Comparison of ENCODE assay signal across 26 cellular contexts in the genomic region with DNA sequence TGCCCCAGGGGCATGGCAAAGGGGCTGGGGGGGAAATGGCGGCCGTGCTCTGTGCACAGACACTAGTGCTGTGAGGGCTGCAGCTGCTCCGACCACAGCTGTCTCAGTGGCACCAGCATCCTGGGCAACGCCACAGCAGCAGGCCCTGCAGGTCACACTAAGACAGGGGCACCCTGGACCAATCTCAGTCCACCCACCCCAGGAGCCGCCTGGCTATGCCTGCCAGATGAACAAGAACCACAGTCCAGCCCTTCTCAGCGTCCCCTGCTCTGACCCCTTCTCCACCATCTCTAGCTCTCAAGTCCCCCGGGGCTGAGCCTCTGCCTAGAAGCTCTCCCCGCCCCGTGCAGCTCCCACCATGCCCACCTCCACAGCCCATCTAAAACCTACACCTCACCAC. TPM values are rescaled to one million over a fixed set of nuclear protein-coding genes. Genes with fewer than 3 reads are reported as not detected.
DNase-seq lines count a peak whose midpoint lies in the region; ATAC-seq and TF ChIP-seq lines count a peak whose summit lies in the region.
"Had no signal": no experiment of that assay in that cellular context is flagged by ENCODE, and none has a peak within 500 bp of the region (broad histone marks: within the 10 kb centered on the region; RNA-seq: fewer than 3 reads in every experiment).

No MANE protein-coding gene starts in this region.

- no peak overlapping the region for H3K4me2 ChIP-seq in neural progenitor cell
- H3K4me2 ChIP-seq: PC-9 had no signal

- CTCF ChIA-PET in activated CD8-positive, alpha-beta T cell treated with anti-CD3 and anti-CD28 coated beads, Interleukin-2, amount 10 ng/mL, durations not matched to agents 7 days and 5 days (lab: Charles Lee) = interaction anchor here (1.2 kb wide), 1 partner anchor 25 kb away, joined by 3 read pairs; no protein-coding TSS in a partner anchor
- CTCF ChIA-PET in activated CD8-positive, alpha-beta T cell treated with anti-CD3 and anti-CD28 coated beads for 36 hours (lab: Charles Lee) = interaction anchor here (0.7 to 2.1 kb wide), 3 partner anchors 9 to 79 kb away, joined by 3 to 4 read pairs (median 3); a partner anchor contains a TSS

- peaks cover 5% of the 10 kb centered on the region for H4K20me1 ChIP-seq in neural progenitor cell (ENCODE audit: low read depth)

- H3K4me3 ChIP-seq in neural progenitor cell = no peak overlapping the region
- H3K4me3 ChIP-seq: PC-9 had no signal

- H3K4me1 ChIP-seq in neural progenitor cell = no peaks in the 10 kb centered on the region

- H3K4me3 Mint-ChIP-seq in activated CD8-positive, alpha-beta T cell treated with anti-CD3 and anti-CD28 coated beads, Interleukin-2, amount 10 ng/mL, durations not matched to agents 7 days and 5 days = no peak overlapping the region
- H3K4me3 Mint-ChIP-seq in activated CD8-positive, alpha-beta T cell treated with anti-CD3 and anti-CD28 coated beads for 36 hours = no peak overlapping the region
- H3K4me3 Mint-ChIP-seq in T-helper 17 cell = no peak overlapping the region
- no peak overlapping the region for H3K4me3 Mint-ChIP-seq in glutamatergic neuron (ENCODE audit: unreplicated experiment)
- H3K4me3 Mint-ChIP-seq in stimulated activated effector memory CD8-positive, alpha-beta T cell treated with anti-CD3 and anti-CD28 coated beads, Interleukin-12 subunit alpha, Interleukin-12 subunit beta, amount 100 ng/mL, for 72 hours = no peak overlapping the region
- no peak overlapping the region for H3K4me3 Mint-ChIP-seq in neural progenitor cell
- H3K4me3 Mint-ChIP-seq: CD8-positive, alpha-beta T cell; HFFc6 had no signal

- no peak for TF ChIP-seq CTCF in activated CD8-positive, alpha-beta T cell treated with anti-CD3 and anti-CD28 coated beads for 36 hours (IDR thresholded peaks at IDR 0.05)
- no peak for TF ChIP-seq CTCF in glutamatergic neuron (IDR thresholded peaks at IDR 0.05; ENCODE audit: partially characterized antibody, unreplicated experiment)
- no peak for TF ChIP-seq CTCF in neural progenitor cell (IDR thresholded peaks at IDR 0.05)

- H2AFZ ChIP-seq in neural progenitor cell (replicated peaks) = no peak overlapping the region
- H2AFZ ChIP-seq: PC-9 had no signal

- peak overlapping the region; percentile 39 for H3K27ac Mint-ChIP-seq in activated CD8-positive, alpha-beta T cell treated with anti-CD3 and anti-CD28 coated beads, Interleukin-2, amount 10 ng/mL, durations not matched to agents 7 days and 5 days
- no peak overlapping the region for H3K27ac Mint-ChIP-seq in activated CD8-positive, alpha-beta T cell treated with anti-CD3 and anti-CD28 coated beads for 36 hours
- peak overlapping the region; percentile 47 for H3K27ac Mint-ChIP-seq in T-helper 17 cell
- no peak overlapping the region for H3K27ac Mint-ChIP-seq in glutamatergic neuron (ENCODE audit: unreplicated experiment)
- peak overlapping the region; percentile 85 for H3K27ac Mint-ChIP-seq in stimulated activated effector memory CD8-positive, alpha-beta T cell treated with anti-CD3 and anti-CD28 coated beads, Interleukin-12 subunit alpha, Interleukin-12 subunit beta, amount 100 ng/mL, for 72 hours
- H3K27ac Mint-ChIP-seq in neural progenitor cell = no peak overlapping the region
- H3K27ac Mint-ChIP-seq: CD8-positive, alpha-beta T cell; HFFc6 had no signal

- POLR2A ChIA-PET in activated CD8-positive, alpha-beta T cell treated with anti-CD3 and anti-CD28 coated beads, Interleukin-2, amount 10 ng/mL, durations not matched to agents 7 days and 5 days (lab: Charles Lee) = no interaction called here
- POLR2A ChIA-PET in activated CD8-positive, alpha-beta T cell treated with anti-CD3 and anti-CD28 coated beads for 36 hours (lab: Charles Lee) = no interaction called here

- ATAC-seq in activated CD8-positive, alpha-beta T cell treated with anti-CD3 and anti-CD28 coated beads, Interleukin-2, amount 10 ng/mL, durations not matched to agents 7 days and 5 days = no peak
- no peak for ATAC-seq in activated CD8-positive, alpha-beta T cell treated with anti-CD3 and anti-CD28 coated beads for 36 hours
- ATAC-seq in T-helper 17 cell = no peak
- peak; percentile 8 for ATAC-seq in stimulated activated effector memory CD8-positive, alpha-beta T cell treated with anti-CD3 and anti-CD28 coated beads, Interleukin-12 subunit alpha, Interleukin-12 subunit beta, amount 100 ng/mL, for 72 hours
- ATAC-seq in GM21423 (IDR thresholded peaks at IDR 0.05; ENCODE audit: unreplicated experiment) = no peak
- ATAC-seq: CD8-positive, alpha-beta T cell had no signal

- H3K27ac ChIP-seq in neural progenitor cell = no peak overlapping the region
- H3K27ac ChIP-seq: 22Rv1, HL-60, PC-9, RWPE1 had no signal

- no peaks in the 10 kb centered on the region for H3K9me3 Mint-ChIP-seq in activated CD8-positive, alpha-beta T cell treated with anti-CD3 and anti-CD28 coated beads, Interleukin-2, amount 10 ng/mL, durations not matched to agents 7 days and 5 days (ENCODE audit: insufficient read depth)
- H3K9me3 Mint-ChIP-seq in activated CD8-positive, alpha-beta T cell treated with anti-CD3 and anti-CD28 coated beads for 36 hours = no peaks in the 10 kb centered on the region
- H3K9me3 Mint-ChIP-seq in glutamatergic neuron (ENCODE audit: unreplicated experiment) (peaks cover 13% of the 10 kb centered on the region), neural progenitor cell (no peaks in the 10 kb centered on the region)
- no peaks in the 10 kb centered on the region for H3K9me3 Mint-ChIP-seq in stimulated activated effector memory CD8-positive, alpha-beta T cell treated with anti-CD3 and anti-CD28 coated beads, Interleukin-12 subunit alpha, Interleukin-12 subunit beta, amount 100 ng/mL, for 72 hours
- H3K9me3 Mint-ChIP-seq: CD8-positive, alpha-beta T cell; HFFc6 had no signal

- intact Hi-C loops in activated CD8-positive, alpha-beta T cell treated with anti-CD3 and anti-CD28 coated beads for 36 hours (cut with micrococcal nuclease) = no loop called here

- H3K36me3 Mint-ChIP-seq in activated CD8-positive, alpha-beta T cell treated with anti-CD3 and anti-CD28 coated beads, Interleukin-2, amount 10 ng/mL, durations not matched to agents 7 days and 5 days (ENCODE audit: low read depth) = peaks cover 31% of the 10 kb centered on the region
- peaks cover 19% of the 10 kb centered on the region for H3K36me3 Mint-ChIP-seq in activated CD8-positive, alpha-beta T cell treated with anti-CD3 and anti-CD28 coated beads for 36 hours (ENCODE audit: low read depth)
- H3K36me3 Mint-ChIP-seq in T-helper 17 cell (ENCODE audit: low read depth) (peaks cover 2% of the 10 kb centered on the region), glutamatergic neuron (ENCODE audit: unreplicated experiment) (no peaks in the 10 kb centered on the region), neural progenitor cell (peaks cover 10% of the 10 kb centered on the region)
- H3K36me3 Mint-ChIP-seq in stimulated activated effector memory CD8-positive, alpha-beta T cell treated with anti-CD3 and anti-CD28 coated beads, Interleukin-12 subunit alpha, Interleukin-12 subunit beta, amount 100 ng/mL, for 72 hours = peaks cover 69% of the 10 kb centered on the region

- H3K9me3 ChIP-seq in T-helper 17 cell (ENCODE audit: control insufficient read depth, low read length, poor library complexity, severe bottlenecking) (no peaks in the 10 kb centered on the region), neural progenitor cell (ENCODE audit: low read depth) (no peaks in the 10 kb centered on the region)

- H3F3A ChIP-seq in neural progenitor cell (ENCODE audit: low read depth) = no peaks in the 10 kb centered on the region

- H3K36me3 ChIP-seq in neural progenitor cell = no peaks in the 10 kb centered on the region

- no peak for DNase-seq in activated CD8-positive, alpha-beta T cell treated with anti-CD3 and anti-CD28 coated beads, Interleukin-2, amount 10 ng/mL, durations not matched to agents 7 days and 5 days
- DNase-seq in activated CD8-positive, alpha-beta T cell treated with anti-CD3 and anti-CD28 coated beads for 36 hours = no peak
- DNase-seq in T-helper 17 cell (no peak), glutamatergic neuron (peak; percentile 15), neural progenitor cell (ENCODE audit: low spot score) (no peak)
- DNase-seq in stimulated activated effector memory CD8-positive, alpha-beta T cell treated with anti-CD3 and anti-CD28 coated beads, Interleukin-12 subunit alpha, Interleukin-12 subunit beta, amount 100 ng/mL, for 72 hours (ENCODE audit: low spot score in 2 of 2) = no peak
- no peak for DNase-seq in stimulated activated CD8-positive, alpha-beta memory T cell treated with anti-CD3 and anti-CD28 coated beads, Interleukin-4, amount 100 ng/mL, for 48 hours
- DNase-seq: ACHN; C1 segment of cervical spinal cord; Calu3; CD8-positive, alpha-beta T cell; DMS153; HFFc6; KG1; NCI-H1092 treated with DMSO at 0.1 percent for 48 hours; NCI-H1436 treated with DMSO at 0.1 percent for 48 hours; NCI-H1930; NCI-H226; NCI-H510A treated with DMSO at 0.1 percent for 48 hours; NCI-H748 treated with DMSO at 0.1 percent for 48 hours; PC-9; SIG-M5 had no signal

- H3K79me2 ChIP-seq in neural progenitor cell (ENCODE audit: low read depth) = no peaks in the 10 kb centered on the region

- H3K4me1 Mint-ChIP-seq in activated CD8-positive, alpha-beta T cell treated with anti-CD3 and anti-CD28 coated beads, Interleukin-2, amount 10 ng/mL, durations not matched to agents 7 days and 5 days (ENCODE audit: low read depth) = no peaks in the 10 kb centered on the region
- H3K4me1 Mint-ChIP-seq in activated CD8-positive, alpha-beta T cell treated with anti-CD3 and anti-CD28 coated beads for 36 hours (ENCODE audit: low read depth) = no peaks in the 10 kb centered on the region
- H3K4me1 Mint-ChIP-seq in T-helper 17 cell (peaks cover 9% of the 10 kb centered on the region), glutamatergic neuron (ENCODE audit: low read depth, unreplicated experiment) (peaks cover 1% of the 10 kb centered on the region), neural progenitor cell (no peaks in the 10 kb centered on the region)
- H3K4me1 Mint-ChIP-seq in stimulated activated effector memory CD8-positive, alpha-beta T cell treated with anti-CD3 and anti-CD28 coated beads, Interleukin-12 subunit alpha, Interleukin-12 subunit beta, amount 100 ng/mL, for 72 hours = peaks cover 17% of the 10 kb centered on the region

- no peaks in the 10 kb centered on the region for H3K27me3 ChIP-seq in neural progenitor cell

- H3K27me3 Mint-ChIP-seq in activated CD8-positive, alpha-beta T cell treated with anti-CD3 and anti-CD28 coated beads, Interleukin-2, amount 10 ng/mL, durations not matched to agents 7 days and 5 days (ENCODE audit: low read depth) = no peaks in the 10 kb centered on the region
- no peaks in the 10 kb centered on the region for H3K27me3 Mint-ChIP-seq in activated CD8-positive, alpha-beta T cell treated with anti-CD3 and anti-CD28 coated beads for 36 hours
- H3K27me3 Mint-ChIP-seq in T-helper 17 cell (no peaks in the 10 kb centered on the region), glutamatergic neuron (ENCODE audit: unreplicated experiment) (peaks cover 9% of the 10 kb centered on the region), neural progenitor cell (ENCODE audit: insufficient read depth, low read depth) (peaks cover 9% of the 10 kb centered on the region)

- H3K9ac ChIP-seq in neural progenitor cell = no peak overlapping the region

RNA-seq across cellular contexts. Expression of a gene that starts 16.5 kb away (rescaled TPM):
- total RNA-seq in activated CD8-positive, alpha-beta T cell treated with anti-CD3 and anti-CD28 coated beads, Interleukin-2, amount 10 ng/mL, durations not matched to agents 7 days and 5 days = 10 to 100 TPM; 53.2 to 58.1 TPM
- 10 to 100 TPM; 44.8 to 47.2 TPM for total RNA-seq in activated CD8-positive, alpha-beta T cell treated with anti-CD3 and anti-CD28 coated beads for 36 hours
- total RNA-seq in T-helper 17 cell (100 to 1,000 TPM; 110 to 122 TPM), glutamatergic neuron (ENCODE audit: unreplicated experiment) (51.0 TPM), neural progenitor cell (ENCODE audit: low replicate concordance) (16.9 and 44.6 TPM in 2 replicates)

RNA-seq across cellular contexts. Expression of a gene that starts 22.7 kb away (rescaled TPM):
- total RNA-seq in activated CD8-positive, alpha-beta T cell treated with anti-CD3 and anti-CD28 coated beads, Interleukin-2, amount 10 ng/mL, durations not matched to agents 7 days and 5 days = 10 to 100 TPM; 71.4 to 75.9 TPM
- 10 to 100 TPM; 43.0 to 44.3 TPM for total RNA-seq in activated CD8-positive, alpha-beta T cell treated with anti-CD3 and anti-CD28 coated beads for 36 hours
- 100 to 1,000 TPM in 1 of 2 donors, 10 to 100 TPM in 1; 95.5 to 105 TPM for total RNA-seq in T-helper 17 cell
- 88.2 TPM for total RNA-seq in glutamatergic neuron (ENCODE audit: unreplicated experiment)
- 5.4 and 27.6 TPM in 2 replicates for total RNA-seq in neural progenitor cell (ENCODE audit: low replicate concordance)

RNA-seq across cellular contexts. Expression of a gene that starts 27.6 kb away (rescaled TPM):
- total RNA-seq in activated CD8-positive, alpha-beta T cell treated with anti-CD3 and anti-CD28 coated beads, Interleukin-2, amount 10 ng/mL, durations not matched to agents 7 days and 5 days = 10 to 100 TPM; 23.6 to 24.4 TPM
- total RNA-seq in activated CD8-positive, alpha-beta T cell treated with anti-CD3 and anti-CD28 coated beads for 36 hours = 10 to 100 TPM; 24.0 to 25.5 TPM
- total RNA-seq in T-helper 17 cell (10 to 100 TPM; 27.4 to 29.5 TPM), glutamatergic neuron (ENCODE audit: unreplicated experiment) (23.9 TPM), neural progenitor cell (ENCODE audit: low replicate concordance) (7.6 and 20.8 TPM in 2 replicates)

RNA-seq across cellular contexts. Expression of a gene that starts 33.1 kb away (rescaled TPM):
- 1 to 10 TPM; 4.8 to 5.3 TPM for total RNA-seq in activated CD8-positive, alpha-beta T cell treated with anti-CD3 and anti-CD28 coated beads, Interleukin-2, amount 10 ng/mL, durations not matched to agents 7 days and 5 days
- total RNA-seq in activated CD8-positive, alpha-beta T cell treated with anti-CD3 and anti-CD28 coated beads for 36 hours = 1 to 10 TPM; 7.9 to 9.2 TPM
- 1 to 10 TPM; 1.7 to 1.9 TPM for total RNA-seq in T-helper 17 cell
- 88.5 TPM for total RNA-seq in glutamatergic neuron (ENCODE audit: unreplicated experiment)
- total RNA-seq in neural progenitor cell (ENCODE audit: low replicate concordance) = 18.7 and 28.4 TPM in 2 replicates

RNA-seq across cellular contexts. Expression of a gene that starts 41.8 kb away (rescaled TPM):
- total RNA-seq in activated CD8-positive, alpha-beta T cell treated with anti-CD3 and anti-CD28 coated beads, Interleukin-2, amount 10 ng/mL, durations not matched to agents 7 days and 5 days = 10 to 100 TPM; 10.4 to 11.8 TPM
- 1 to 10 TPM; 5.9 to 6.2 TPM for total RNA-seq in activated CD8-positive, alpha-beta T cell treated with anti-CD3 and anti-CD28 coated beads for 36 hours
- total RNA-seq in T-helper 17 cell (10 to 100 TPM; 13.2 to 14.4 TPM), glutamatergic neuron (ENCODE audit: unreplicated experiment) (131 TPM), neural progenitor cell (ENCODE audit: low replicate concordance) (0.37 TPM in 1 of 2 replicates, not detected in the other)

Comparison
In these comparisons a context has a peak if more than half of its experiments do, and no peak if none do; other contexts are left out.
1. H3K27ac Mint-ChIP-seq: peak in activated CD8-positive, alpha-beta T cell treated with anti-CD3 and anti-CD28 coated beads, Interleukin-2, amount 10 ng/mL, durations not matched to agents 7 days and 5 days (single experiment), T-helper 17 cell (single experiment) and stimulated activated effector memory CD8-positive, alpha-beta T cell treated with anti-CD3 and anti-CD28 coated beads, Interleukin-12 subunit alpha, Interleukin-12 subunit beta, amount 100 ng/mL, for 72 hours (single experiment); none in activated CD8-positive, alpha-beta T cell treated with anti-CD3 and anti-CD28 coated beads for 36 hours (single experiment), glutamatergic neuron (single experiment) and neural progenitor cell (single experiment).